ENCODE assay signal across 8 cellular contexts in genomic region chr15:43799945-43800285, GRCh38. TPM values are rescaled to one million over a fixed set of nuclear protein-coding genes. Genes with fewer than 3 reads are reported as not detected.
DNase-seq lines count a peak whose midpoint lies in the region; ATAC-seq and TF ChIP-seq lines count a peak whose summit lies in the region.

Gene SERINC4 (minus strand): TSS chr15:43800220. CDS start chr15:43799986, 234 bp downstream.

- no peak within 1 kb of the TSS; the same call in 1 of the 2 replicates for H2AFZ ChIP-seq in OCI-LY7 (ENCODE audit: low read length)
- peak within 1 kb of the TSS; percentile 90 for H2AFZ ChIP-seq in neural cell (ENCODE audit: low read depth, low read length)

- H3K36me3 ChIP-seq in OCI-LY7 (ENCODE audit: insufficient read depth, low read length) = peaks cover 80% of the 10 kb centered on the region
- peaks cover 4% of the 10 kb centered on the region for H3K36me3 ChIP-seq in neural cell (ENCODE audit: insufficient read depth, low read length)

- TF ChIP-seq RAD21 in neural cell (conservative IDR thresholded peaks at IDR 0.05) = no peak

- H3K27me3 Mint-ChIP-seq in CD14-positive monocyte (ENCODE audit: low read depth in 3 of 3) = peaks cover 0 to 2% (median 0%) of the 10 kb centered on the region in 3 donors

- TF ChIP-seq CTCF in CD14-positive monocyte (IDR thresholded peaks at IDR 0.05) = no peak
- no peak for TF ChIP-seq CTCF in OCI-LY7 (conservative IDR thresholded peaks at IDR 0.05; ENCODE audit: low read length)
- TF ChIP-seq CTCF in epithelial cell of esophagus (IDR thresholded peaks at IDR 0.05; ENCODE audit: insufficient read depth, low read depth, low read length, missing control alignments) = no peak
- TF ChIP-seq CTCF in neural cell (IDR thresholded peaks at IDR 0.05; ENCODE audit: poor library complexity, severe bottlenecking) = no peak
- no peak for TF ChIP-seq CTCF in GM10266 (IDR thresholded peaks at IDR 0.05; ENCODE audit: control insufficient read depth, insufficient read depth, low read depth, missing control alignments)

- BruUV-seq in OCI-LY7 (replicated peaks; lab: Mats Ljungman, UMichigan) = no TSS peak

- no peaks in the 10 kb centered on the region for H3K9me3 Mint-ChIP-seq in CD14-positive monocyte

- peak within 1 kb of the TSS; percentile 97 to 100 (median 99) for H3K27ac Mint-ChIP-seq in CD14-positive monocyte

- intact Hi-C loops in CD14-positive monocyte (cut with micrococcal nuclease) = no loop called here
- intact Hi-C loops in OCI-LY7 (cut with micrococcal nuclease; ENCODE audit: unreplicated experiment) = no loop called here

- TF ChIP-seq EP300 in neural cell (conservative IDR thresholded peaks at IDR 0.05; ENCODE audit: poor library complexity, severe bottlenecking) = no peak

- DNase-seq in CD14-positive monocyte (ENCODE audit: low spot score) = no peak
- peak; percentile 33 for DNase-seq in OCI-LY7 (ENCODE audit: low spot score)
- DNase-seq in epithelial cell of esophagus (ENCODE audit: low read depth) = no peak
- no peak for DNase-seq in SW 1271 (lab: John Stamatoyannopoulos, UW)
- no peak for DNase-seq in HuH-7 (ENCODE audit: low spot score)
- no peak for DNase-seq in GM10266 (ENCODE audit: extremely low spot score)

- no peaks in the 10 kb centered on the region for H3K27me3 ChIP-seq in neural cell (ENCODE audit: insufficient read depth, low read depth, low read length)

- H3K4me1 Mint-ChIP-seq in CD14-positive monocyte = peaks cover 44% of the 10 kb centered on the region

- H3K36me3 Mint-ChIP-seq in CD14-positive monocyte = peaks cover 50 to 64% of the 10 kb centered on the region in 2 donors

- peak within 1 kb of the TSS; percentile 100 for H3K4me3 Mint-ChIP-seq in CD14-positive monocyte

- peak within 1 kb of the TSS; percentile 83 for H3K4me2 ChIP-seq in OCI-LY7 (ENCODE audit: low read length)
- H3K4me2 ChIP-seq in neural cell (ENCODE audit: low read length) = peak within 1 kb of the TSS; percentile 70

- H3K9me2 ChIP-seq in OCI-LY7 (ENCODE audit: insufficient read depth, low read length) (no peaks in the 10 kb centered on the region), neural cell (ENCODE audit: insufficient read depth, low read length) (no peaks in the 10 kb centered on the region)

- CTCF ChIA-PET in OCI-LY7 (lab: Charles Lee; ENCODE audit: unreplicated experiment) = interaction anchor here (0.9 to 1.7 kb wide), 2 partner anchors 9 to 11 kb away, joined by 4 to 6 read pairs; no protein-coding TSS in a partner anchor

- POLR2A ChIA-PET in OCI-LY7 (lab: Charles Lee) = interaction anchor here (0.9 to 5.4 kb wide), 9 partner anchors 8 to 30 kb away, joined by 3 to 28 read pairs (median 7); partner anchors contain the start of genes ELL3 and MFAP1

- peak within 1 kb of the TSS; percentile 97 for H3K27ac ChIP-seq in OCI-LY7 (ENCODE audit: low read depth, low read length, poor library complexity, severe bottlenecking)
- H3K27ac ChIP-seq in neural cell (ENCODE audit: low read length) = peak within 1 kb of the TSS; percentile 82

- peak within 1 kb of the TSS; percentile 92 for H3K4me3 ChIP-seq in OCI-LY7 (ENCODE audit: low read depth, low read length, poor library complexity, severe bottlenecking)
- H3K4me3 ChIP-seq in epithelial cell of esophagus (ENCODE audit: low read length) = peak within 1 kb of the TSS; percentile 99
- peak within 1 kb of the TSS; percentile 84 for H3K4me3 ChIP-seq in neural cell (ENCODE audit: low read length)

- peak within 1 kb of the TSS; percentile 78 for H3K9ac ChIP-seq in neural cell (ENCODE audit: low read length)

- H3K9me3 ChIP-seq in OCI-LY7 (ENCODE audit: low read length) (no peaks in the 10 kb centered on the region), neural cell (ENCODE audit: low read length) (no peaks in the 10 kb centered on the region)

- H4K20me1 ChIP-seq in OCI-LY7 (ENCODE audit: insufficient read depth, low read length) (peaks cover 6% of the 10 kb centered on the region; the same call in 1 of the 2 replicates), neural cell (ENCODE audit: insufficient read depth) (no peaks in the 10 kb centered on the region)

- H3F3A ChIP-seq in neural cell (ENCODE audit: insufficient read depth, low read length, poor library complexity, severe bottlenecking) = no peaks in the 10 kb centered on the region

- peaks cover 65% of the 10 kb centered on the region for H3K4me1 ChIP-seq in OCI-LY7 (ENCODE audit: insufficient read depth, low read length, poor library complexity, severe bottlenecking)

- H3K79me2 ChIP-seq in OCI-LY7 (ENCODE audit: insufficient read depth, low read depth, low read length) (peaks cover 24% of the 10 kb centered on the region), neural cell (replicated peaks; ENCODE audit: insufficient read depth, low read length) (peaks cover 8% of the 10 kb centered on the region)

- ATAC-seq in HG03196 (IDR thresholded peaks at IDR 0.05; ENCODE audit: unreplicated experiment) = no peak

TF ChIP-seq in neural cell, 6 proteins besides CTCF, POLR2A, EP300 and RAD21:
- TF ChIP-seq POLR2AphosphoS5 (IDR thresholded peaks at IDR 0.05) (no peak), REST (IDR thresholded peaks at IDR 0.05; ENCODE audit: borderline replicate concordance) (no peak), SMC3 (conservative IDR thresholded peaks at IDR 0.05; ENCODE audit: poor library complexity) (no peak)
TF ChIP-seq in neural cell: peak in this region for 0.

RNA-seq across cellular contexts. Expression of gene SERINC4, which starts in this region (rescaled TPM):
- under 1 TPM; 0.56 to 0.70 TPM for polyA plus RNA-seq in CD14-positive monocyte
- total RNA-seq in OCI-LY7 (2014; rRNA removed; shearing (Covaris generic)) = 0.23 and 0.60 TPM in 2 replicates
- total RNA-seq in OCI-LY7 (2022) = 1.1 and 1.9 TPM in 2 replicates
- 0.38 and 0.47 TPM in 2 replicates for polyA plus RNA-seq in neural cell
- not detected in 2 replicates for polyA minus RNA-seq in neural cell
